ENCODE assay signal across 1 cellular context in the genomic region with DNA sequence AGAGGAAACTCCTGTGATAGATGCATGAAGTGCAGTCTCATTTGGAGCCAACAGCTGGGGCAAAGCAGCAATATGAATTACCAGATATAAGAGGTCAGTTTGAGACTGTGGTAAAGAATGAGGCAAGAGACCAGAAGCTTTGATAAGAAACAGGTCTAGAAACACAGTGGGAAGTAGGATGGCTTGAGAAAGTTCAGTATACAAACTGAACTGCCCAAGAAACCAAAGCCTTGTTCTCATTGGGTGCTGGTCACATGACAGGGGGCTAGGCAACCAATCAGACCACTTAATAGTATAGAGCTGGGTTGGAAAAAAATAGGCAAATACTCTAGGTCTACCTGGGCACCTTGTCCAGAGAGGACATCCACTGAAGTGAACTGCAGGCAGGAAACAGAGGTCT.
TF ChIP-seq lines count a peak whose summit lies in the region.

No MANE protein-coding gene starts in this region.

TF ChIP-seq in GM23338, 12 proteins besides CTCF, POLR2A, EP300 and RAD21 (continued from another document):
- TF ChIP-seq, protein P1, sequence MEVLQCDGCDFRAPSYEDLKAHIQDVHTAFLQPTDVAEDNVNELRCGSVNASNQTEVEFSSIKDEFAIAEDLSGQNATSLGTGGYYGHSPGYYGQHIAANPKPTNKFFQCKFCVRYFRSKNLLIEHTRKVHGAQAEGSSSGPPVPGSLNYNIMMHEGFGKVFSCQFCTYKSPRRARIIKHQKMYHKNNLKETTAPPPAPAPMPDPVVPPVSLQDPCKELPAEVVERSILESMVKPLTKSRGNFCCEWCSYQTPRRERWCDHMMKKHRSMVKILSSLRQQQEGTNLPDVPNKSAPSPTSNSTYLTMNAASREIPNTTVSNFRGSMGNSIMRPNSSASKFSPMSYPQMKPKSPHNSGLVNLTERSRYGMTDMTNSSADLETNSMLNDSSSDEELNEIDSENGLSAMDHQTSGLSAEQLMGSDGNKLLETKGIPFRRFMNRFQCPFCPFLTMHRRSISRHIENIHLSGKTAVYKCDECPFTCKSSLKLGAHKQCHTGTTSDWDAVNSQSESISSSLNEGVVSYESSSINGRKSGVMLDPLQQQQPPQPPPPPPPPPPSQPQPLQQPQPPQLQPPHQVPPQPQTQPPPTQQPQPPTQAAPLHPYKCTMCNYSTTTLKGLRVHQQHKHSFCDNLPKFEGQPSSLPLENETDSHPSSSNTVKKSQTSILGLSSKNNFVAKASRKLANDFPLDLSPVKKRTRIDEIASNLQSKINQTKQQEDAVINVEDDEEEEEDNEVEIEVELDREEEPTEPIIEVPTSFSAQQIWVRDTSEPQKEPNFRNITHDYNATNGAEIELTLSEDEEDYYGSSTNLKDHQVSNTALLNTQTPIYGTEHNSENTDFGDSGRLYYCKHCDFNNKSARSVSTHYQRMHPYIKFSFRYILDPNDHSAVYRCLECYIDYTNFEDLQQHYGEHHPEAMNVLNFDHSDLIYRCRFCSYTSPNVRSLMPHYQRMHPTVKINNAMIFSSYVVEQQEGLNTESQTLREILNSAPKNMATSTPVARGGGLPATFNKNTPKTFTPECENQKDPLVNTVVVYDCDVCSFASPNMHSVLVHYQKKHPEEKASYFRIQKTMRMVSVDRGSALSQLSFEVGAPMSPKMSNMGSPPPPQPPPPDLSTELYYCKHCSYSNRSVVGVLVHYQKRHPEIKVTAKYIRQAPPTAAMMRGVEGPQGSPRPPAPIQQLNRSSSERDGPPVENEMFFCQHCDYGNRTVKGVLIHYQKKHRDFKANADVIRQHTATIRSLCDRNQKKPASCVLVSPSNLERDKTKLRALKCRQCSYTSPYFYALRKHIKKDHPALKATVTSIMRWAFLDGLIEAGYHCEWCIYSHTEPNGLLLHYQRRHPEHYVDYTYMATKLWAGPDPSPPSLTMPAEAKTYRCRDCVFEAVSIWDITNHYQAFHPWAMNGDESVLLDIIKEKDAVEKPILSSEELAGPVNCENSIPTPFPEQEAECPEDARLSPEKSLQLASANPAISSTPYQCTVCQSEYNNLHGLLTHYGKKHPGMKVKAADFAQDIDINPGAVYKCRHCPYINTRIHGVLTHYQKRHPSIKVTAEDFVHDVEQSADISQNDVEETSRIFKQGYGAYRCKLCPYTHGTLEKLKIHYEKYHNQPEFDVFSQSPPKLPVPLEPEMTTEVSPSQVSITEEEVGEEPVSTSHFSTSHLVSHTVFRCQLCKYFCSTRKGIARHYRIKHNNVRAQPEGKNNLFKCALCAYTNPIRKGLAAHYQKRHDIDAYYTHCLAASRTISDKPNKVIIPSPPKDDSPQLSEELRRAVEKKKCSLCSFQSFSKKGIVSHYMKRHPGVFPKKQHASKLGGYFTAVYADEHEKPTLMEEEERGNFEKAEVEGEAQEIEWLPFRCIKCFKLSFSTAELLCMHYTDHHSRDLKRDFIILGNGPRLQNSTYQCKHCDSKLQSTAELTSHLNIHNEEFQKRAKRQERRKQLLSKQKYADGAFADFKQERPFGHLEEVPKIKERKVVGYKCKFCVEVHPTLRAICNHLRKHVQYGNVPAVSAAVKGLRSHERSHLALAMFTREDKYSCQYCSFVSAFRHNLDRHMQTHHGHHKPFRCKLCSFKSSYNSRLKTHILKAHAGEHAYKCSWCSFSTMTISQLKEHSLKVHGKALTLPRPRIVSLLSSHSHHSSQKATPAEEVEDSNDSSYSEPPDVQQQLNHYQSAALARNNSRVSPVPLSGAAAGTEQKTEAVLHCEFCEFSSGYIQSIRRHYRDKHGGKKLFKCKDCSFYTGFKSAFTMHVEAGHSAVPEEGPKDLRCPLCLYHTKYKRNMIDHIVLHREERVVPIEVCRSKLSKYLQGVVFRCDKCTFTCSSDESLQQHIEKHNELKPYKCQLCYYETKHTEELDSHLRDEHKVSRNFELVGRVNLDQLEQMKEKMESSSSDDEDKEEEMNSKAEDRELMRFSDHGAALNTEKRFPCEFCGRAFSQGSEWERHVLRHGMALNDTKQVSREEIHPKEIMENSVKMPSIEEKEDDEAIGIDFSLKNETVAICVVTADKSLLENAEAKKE (CRISPR knock-in tag; IDR thresholded peaks at IDR 0.05), result no peak
- TF ChIP-seq ZNF114 (CRISPR knock-in tag; IDR thresholded peaks at IDR 0.05), result no peak
- TF ChIP-seq JUNB (IDR thresholded peaks at IDR 0.05; ENCODE audit: unreplicated experiment), result no peak
- no peak for TF ChIP-seq EZH2 (IDR thresholded peaks at IDR 0.05; ENCODE audit: low read depth, unreplicated experiment)
- TF ChIP-seq CREB1 (CRISPR knock-in tag; IDR thresholded peaks at IDR 0.05; ENCODE audit: low read depth), result no peak
- TF ChIP-seq, protein P2, sequence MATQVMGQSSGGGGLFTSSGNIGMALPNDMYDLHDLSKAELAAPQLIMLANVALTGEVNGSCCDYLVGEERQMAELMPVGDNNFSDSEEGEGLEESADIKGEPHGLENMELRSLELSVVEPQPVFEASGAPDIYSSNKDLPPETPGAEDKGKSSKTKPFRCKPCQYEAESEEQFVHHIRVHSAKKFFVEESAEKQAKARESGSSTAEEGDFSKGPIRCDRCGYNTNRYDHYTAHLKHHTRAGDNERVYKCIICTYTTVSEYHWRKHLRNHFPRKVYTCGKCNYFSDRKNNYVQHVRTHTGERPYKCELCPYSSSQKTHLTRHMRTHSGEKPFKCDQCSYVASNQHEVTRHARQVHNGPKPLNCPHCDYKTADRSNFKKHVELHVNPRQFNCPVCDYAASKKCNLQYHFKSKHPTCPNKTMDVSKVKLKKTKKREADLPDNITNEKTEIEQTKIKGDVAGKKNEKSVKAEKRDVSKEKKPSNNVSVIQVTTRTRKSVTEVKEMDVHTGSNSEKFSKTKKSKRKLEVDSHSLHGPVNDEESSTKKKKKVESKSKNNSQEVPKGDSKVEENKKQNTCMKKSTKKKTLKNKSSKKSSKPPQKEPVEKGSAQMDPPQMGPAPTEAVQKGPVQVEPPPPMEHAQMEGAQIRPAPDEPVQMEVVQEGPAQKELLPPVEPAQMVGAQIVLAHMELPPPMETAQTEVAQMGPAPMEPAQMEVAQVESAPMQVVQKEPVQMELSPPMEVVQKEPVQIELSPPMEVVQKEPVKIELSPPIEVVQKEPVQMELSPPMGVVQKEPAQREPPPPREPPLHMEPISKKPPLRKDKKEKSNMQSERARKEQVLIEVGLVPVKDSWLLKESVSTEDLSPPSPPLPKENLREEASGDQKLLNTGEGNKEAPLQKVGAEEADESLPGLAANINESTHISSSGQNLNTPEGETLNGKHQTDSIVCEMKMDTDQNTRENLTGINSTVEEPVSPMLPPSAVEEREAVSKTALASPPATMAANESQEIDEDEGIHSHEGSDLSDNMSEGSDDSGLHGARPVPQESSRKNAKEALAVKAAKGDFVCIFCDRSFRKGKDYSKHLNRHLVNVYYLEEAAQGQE (IDR thresholded peaks at IDR 0.05; ENCODE audit: unreplicated experiment), result no peak
- TF ChIP-seq, protein P3, sequence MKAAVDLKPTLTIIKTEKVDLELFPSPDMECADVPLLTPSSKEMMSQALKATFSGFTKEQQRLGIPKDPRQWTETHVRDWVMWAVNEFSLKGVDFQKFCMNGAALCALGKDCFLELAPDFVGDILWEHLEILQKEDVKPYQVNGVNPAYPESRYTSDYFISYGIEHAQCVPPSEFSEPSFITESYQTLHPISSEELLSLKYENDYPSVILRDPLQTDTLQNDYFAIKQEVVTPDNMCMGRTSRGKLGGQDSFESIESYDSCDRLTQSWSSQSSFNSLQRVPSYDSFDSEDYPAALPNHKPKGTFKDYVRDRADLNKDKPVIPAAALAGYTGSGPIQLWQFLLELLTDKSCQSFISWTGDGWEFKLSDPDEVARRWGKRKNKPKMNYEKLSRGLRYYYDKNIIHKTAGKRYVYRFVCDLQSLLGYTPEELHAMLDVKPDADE (IDR thresholded peaks at IDR 0.05), result no peak
TF ChIP-seq in GM23338: peak in this region for 0.
